8 cellular contexts compared by ENCODE assay signal in genomic region chr4:144695721-144696120, GRCh38. TPM values are rescaled to one million over a fixed set of nuclear protein-coding genes. Genes with fewer than 3 reads are reported as not detected.
"Had no signal": no experiment of that assay in that cellular context is flagged by ENCODE, and none has a peak within 500 bp of the region (broad histone marks: within the 10 kb centered on the region; RNA-seq: fewer than 3 reads in every experiment).

No MANE protein-coding gene starts in this region.

- H3K9me3 Mint-ChIP-seq: GM23338, H9 had no signal

- H3K4me1 Mint-ChIP-seq: GM23338, H9 had no signal

- H3K4me2 ChIP-seq: GM23338 had no signal

- DNase-seq: H9, HCEC 1CT, IMR-90 had no signal

- H3K27ac Mint-ChIP-seq: GM23338, H9 had no signal

- H2AFZ ChIP-seq: GM23338 had no signal

- ATAC-seq: GM23338 had no signal

- H3K4me3 Mint-ChIP-seq: GM23338, H9 had no signal

- H3K4me3 ChIP-seq: GM23338 had no signal

- FAIRE-seq: H1, H54, HTR-8/SVneo had no signal

RNA-seq across cellular contexts. Expression of gene HHIP, which starts 49.8 kb away (rescaled TPM):
- total RNA-seq: HT-29 had no signal
